ENCODE assay signal across 8 cellular contexts in the genomic region with DNA sequence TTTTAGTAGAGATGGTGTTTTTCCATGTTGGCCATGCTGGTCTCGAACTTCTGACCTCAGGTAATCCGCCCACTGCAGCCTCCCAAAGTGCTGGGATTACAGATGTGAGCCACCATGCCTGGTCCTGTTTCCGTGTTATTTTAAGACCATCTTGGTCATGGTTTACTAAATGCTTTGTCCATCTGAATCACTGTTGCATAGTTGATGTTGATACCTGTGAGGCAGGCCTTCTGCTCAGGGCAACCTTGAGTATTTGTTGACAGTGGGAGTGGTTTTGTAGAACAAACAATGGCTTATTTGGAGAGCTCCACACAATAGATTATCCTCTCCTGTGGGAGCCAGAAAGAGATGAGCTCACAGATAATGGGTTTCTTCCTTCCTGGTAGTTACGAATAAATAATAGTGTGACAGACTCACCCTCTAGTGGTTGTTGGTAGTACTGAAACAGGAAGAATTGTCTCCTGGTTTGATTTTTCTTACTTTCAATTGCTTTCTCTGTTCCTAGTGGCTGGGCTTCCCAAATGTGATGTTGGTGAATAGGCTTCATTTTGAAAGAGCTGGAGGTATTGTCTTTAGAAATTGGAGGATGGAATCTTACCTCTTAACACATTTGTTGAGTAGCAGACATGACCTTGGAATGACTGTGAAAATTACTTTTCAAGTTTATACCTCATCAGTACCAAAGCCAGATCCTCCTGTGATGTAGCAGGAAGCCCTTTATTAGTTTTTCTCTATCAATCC. TPM values are rescaled to one million over a fixed set of nuclear protein-coding genes. Genes with fewer than 3 reads are reported as not detected.
DNase-seq lines count a peak whose midpoint lies in the region; ATAC-seq and TF ChIP-seq lines count a peak whose summit lies in the region.

No MANE protein-coding gene starts in this region.

- H3K4me2 ChIP-seq in DND-41 (ENCODE audit: insufficient read depth, low read length), result peak overlapping the region; percentile 61

- peaks cover 25% of the 10 kb centered on the region for H3K36me3 ChIP-seq in DND-41 (ENCODE audit: insufficient read depth, low read length)

- H3K36me3 Mint-ChIP-seq in activated naive CD8-positive, alpha-beta T cell treated with anti-CD3 and anti-CD28 coated beads for 36 hours, result peaks cover 4% of the 10 kb centered on the region

- H3K4me1 Mint-ChIP-seq in activated naive CD8-positive, alpha-beta T cell treated with anti-CD3 and anti-CD28 coated beads for 36 hours, result peaks cover 21% of the 10 kb centered on the region

- ATAC-seq in DND-41 (ENCODE audit: insufficient read depth, low read depth) (peak; percentile 92), GM19455 (IDR thresholded peaks at IDR 0.05; ENCODE audit: unreplicated experiment) (peak; percentile 81), HG03460 (IDR thresholded peaks at IDR 0.05; ENCODE audit: unreplicated experiment) (peak; percentile 94), HG03025 (IDR thresholded peaks at IDR 0.05; ENCODE audit: low FRiP score, unreplicated experiment) (no peak)

- no peaks in the 10 kb centered on the region for H3K79me2 ChIP-seq in DND-41 (ENCODE audit: insufficient read depth, low read length)

- H4K20me1 ChIP-seq in DND-41 (ENCODE audit: insufficient read depth, low read length), result no peaks in the 10 kb centered on the region

- peak overlapping the region; percentile 33; the same call in 1 of the 2 replicates for H3K9ac ChIP-seq in DND-41 (ENCODE audit: low read depth, low read length)

- peak overlapping the region; percentile 86 for H2AFZ ChIP-seq in DND-41 (ENCODE audit: low read depth, low read length)

- H3K4me3 ChIP-seq in DND-41 (ENCODE audit: low read depth in 1 of 2, low read length in 2 of 2), result peak overlapping the region in 1 of 2 experiments; percentile 39; a peak in 2 of 4 replicates

- peak; percentile 93 for TF ChIP-seq CTCF in DND-41 (IDR thresholded peaks at IDR 0.05; ENCODE audit: borderline replicate concordance, extremely low read depth, low read length, poor library complexity, severe bottlenecking)

- H3K4me3 Mint-ChIP-seq in activated naive CD8-positive, alpha-beta T cell treated with anti-CD3 and anti-CD28 coated beads for 36 hours, result no peak overlapping the region

- no peaks in the 10 kb centered on the region for H3K27me3 Mint-ChIP-seq in activated naive CD8-positive, alpha-beta T cell treated with anti-CD3 and anti-CD28 coated beads for 36 hours

- peak overlapping the region; percentile 27 for H3K27ac Mint-ChIP-seq in activated naive CD8-positive, alpha-beta T cell treated with anti-CD3 and anti-CD28 coated beads for 36 hours

- peaks cover 20% of the 10 kb centered on the region for H3K4me1 ChIP-seq in DND-41 (ENCODE audit: insufficient read depth, low read length)

- H3K9me3 ChIP-seq in DND-41 (ENCODE audit: insufficient read depth, low read length, severe bottlenecking), result no peaks in the 10 kb centered on the region

- H3K27me3 ChIP-seq in DND-41 (ENCODE audit: insufficient read depth, low read length, poor library complexity), result no peaks in the 10 kb centered on the region

- no peaks in the 10 kb centered on the region for H3K9me3 Mint-ChIP-seq in activated naive CD8-positive, alpha-beta T cell treated with anti-CD3 and anti-CD28 coated beads for 36 hours

- DNase-seq in DND-41 (peak; percentile 45), NCI-H510A treated with DMSO at 0.1 percent for 48 hours (lab: John Stamatoyannopoulos, UW) (peak; percentile 96), glomerular endothelial cell (ENCODE audit: extremely low read depth, low read depth, low spot score) (peak; percentile 54), pons (ENCODE audit: low spot score) (peak; percentile 93)
- no peak for DNase-seq in activated naive CD8-positive, alpha-beta T cell treated with anti-CD3 and anti-CD28 coated beads for 36 hours

- peak overlapping the region; percentile 78 for H3K27ac ChIP-seq in DND-41 (ENCODE audit: low read length)

RNA-seq across cellular contexts. Expression of a gene that starts 39.0 kb away (rescaled TPM):
- total RNA-seq in activated naive CD8-positive, alpha-beta T cell treated with anti-CD3 and anti-CD28 coated beads for 36 hours, result 1 to 10 TPM; 6.4 to 8.2 TPM
- 200 and 268 TPM in 2 replicates for total RNA-seq in glomerular endothelial cell

RNA-seq across cellular contexts. Expression of a gene that starts 49.0 kb away (rescaled TPM):
- total RNA-seq in activated naive CD8-positive, alpha-beta T cell treated with anti-CD3 and anti-CD28 coated beads for 36 hours, result not detected
- total RNA-seq in glomerular endothelial cell, result not detected in 2 replicates

RNA-seq across cellular contexts. Expression of a gene that starts 59.3 kb away (rescaled TPM):
- total RNA-seq in activated naive CD8-positive, alpha-beta T cell treated with anti-CD3 and anti-CD28 coated beads for 36 hours, result 100 to 1,000 TPM; 255 to 290 TPM
- total RNA-seq in glomerular endothelial cell, result 160 and 174 TPM in 2 replicates

Comparison
In these comparisons a context has a peak if more than half of its experiments do, and no peak if none do; other contexts are left out.
1. RNA of a gene that starts 39.0 kb away (total RNA-seq): 200 to 268 TPM in glomerular endothelial cell; 6.4 to 8.2 TPM in activated naive CD8-positive, alpha-beta T cell treated with anti-CD3 and anti-CD28 coated beads for 36 hours; every median in the first group is over 10 times any median in the second.